Comparison of ENCODE assay signal across 10 cellular contexts in the genomic region with DNA sequence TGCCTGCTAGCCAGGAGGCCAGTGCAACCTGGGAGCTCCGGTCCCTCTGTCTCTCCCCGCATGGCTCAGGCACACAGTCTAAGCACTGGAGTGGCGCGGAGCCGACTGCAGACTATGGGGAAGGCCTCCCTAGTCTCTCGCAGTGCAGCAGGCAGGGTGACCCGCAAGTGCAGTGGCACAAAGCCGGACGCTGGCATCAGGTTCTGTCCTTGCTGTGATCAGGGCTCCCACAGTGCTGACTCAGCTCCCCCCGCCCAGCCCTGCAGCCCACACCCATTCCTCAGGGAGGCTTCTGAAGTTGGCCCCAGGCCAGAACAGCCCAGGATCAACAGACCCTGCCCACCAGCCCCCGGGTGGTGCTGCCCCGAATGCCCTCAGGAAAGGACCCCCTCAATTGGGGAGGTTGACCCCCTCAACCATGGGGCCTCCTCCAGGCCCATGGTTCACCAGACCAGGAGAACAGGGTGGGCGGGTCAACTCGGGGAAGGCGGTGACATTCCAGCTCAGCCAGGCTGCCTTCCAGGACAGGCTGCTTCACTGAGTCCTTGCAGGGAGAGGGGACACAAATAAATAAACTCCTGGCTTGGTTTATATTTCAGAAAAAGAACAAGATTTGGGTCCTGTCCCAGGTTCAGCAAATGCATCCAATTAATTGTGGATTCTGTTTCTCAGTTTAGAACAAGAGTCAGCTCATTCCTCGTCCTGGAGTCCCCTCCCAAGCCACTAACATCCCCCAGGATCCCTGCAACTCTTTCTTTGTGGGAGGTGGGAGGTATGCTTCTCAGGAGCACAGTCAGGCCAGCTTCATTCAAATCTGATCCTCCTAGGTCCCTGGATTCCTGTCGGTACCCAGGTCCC. TPM values are rescaled to one million over a fixed set of nuclear protein-coding genes. Genes with fewer than 3 reads are reported as not detected.
DNase-seq lines count a peak whose midpoint lies in the region; ATAC-seq and TF ChIP-seq lines count a peak whose summit lies in the region.
"Had no signal": no experiment of that assay in that cellular context is flagged by ENCODE, and none has a peak within 500 bp of the region (broad histone marks: within the 10 kb centered on the region; RNA-seq: fewer than 3 reads in every experiment).

No MANE protein-coding gene starts in this region.

- TF ChIP-seq POLR2A in esophagus squamous epithelium (IDR thresholded peaks at IDR 0.05): no peak

- peak overlapping the region in 3 of 4 donors; percentile 40 to 75 (median 68) for H3K27ac ChIP-seq in esophagus squamous epithelium
- peak overlapping the region; percentile 32 to 37 for H3K27ac ChIP-seq in mucosa of rectum (ENCODE audit: low read depth in 2 of 2, low read length in 2 of 2)
- H3K27ac ChIP-seq in aorta (ENCODE audit: low read depth in 1 of 2, low read length in 2 of 2): no peak overlapping the region

- H3K27me3 ChIP-seq in esophagus squamous epithelium: no peaks in the 10 kb centered on the region
- H3K27me3 ChIP-seq in mucosa of rectum (ENCODE audit: control insufficient read depth in 2 of 2, insufficient read depth in 2 of 2, low read length in 2 of 2): no peaks in the 10 kb centered on the region
- H3K27me3 ChIP-seq in aorta (ENCODE audit: control insufficient read depth in 1 of 2, insufficient read depth in 2 of 2, low read length in 1 of 2): no peaks in the 10 kb centered on the region

- H3K4me3 ChIP-seq in esophagus squamous epithelium: peak overlapping the region in 1 of 4 donors; percentile 34
- H3K4me3 ChIP-seq in mucosa of rectum (ENCODE audit: low read length in 2 of 2): no peak overlapping the region
- no peak overlapping the region for H3K4me3 ChIP-seq in aorta (ENCODE audit: low read length in 2 of 2)

- peaks cover 0 to 67% (median 28%) of the 10 kb centered on the region in 3 donors for H3K4me1 ChIP-seq in esophagus squamous epithelium
- peaks cover 22 to 31% of the 10 kb centered on the region in 2 donors for H3K4me1 ChIP-seq in mucosa of rectum (ENCODE audit: control insufficient read depth in 2 of 2, insufficient read depth in 2 of 2, low read length in 2 of 2)
- H3K4me1 ChIP-seq in aorta (ENCODE audit: control insufficient read depth in 1 of 2, insufficient read depth in 2 of 2, low read length in 2 of 2): no peaks in the 10 kb centered on the region

- WGBS in esophagus squamous epithelium, 2 donors: 44 to 50% methylated on average over 1 to 5 of the region's 17 CpGs
- WGBS in aorta, 2 donors: 29 to 39% methylated on average over 17 of the region's 17 CpGs

- H3K9me3 ChIP-seq in esophagus squamous epithelium (no peaks in the 10 kb centered on the region), mucosa of rectum (ENCODE audit: control insufficient read depth in 2 of 2, low read length in 2 of 2) (no peaks in the 10 kb centered on the region), aorta (ENCODE audit: control insufficient read depth, low read length) (no peaks in the 10 kb centered on the region)

- H3K36me3 ChIP-seq in esophagus squamous epithelium (no peaks in the 10 kb centered on the region), mucosa of rectum (ENCODE audit: control insufficient read depth in 2 of 2, insufficient read depth in 2 of 2, low read length in 2 of 2) (no peaks in the 10 kb centered on the region), aorta (ENCODE audit: control insufficient read depth in 1 of 2, insufficient read depth in 2 of 2, low read length in 1 of 2) (no peaks in the 10 kb centered on the region)

- intact Hi-C loops in Right ventricle myocardium inferior (cut with DNase I): no loop called here
- intact Hi-C loops in cardiac septum (cut with DNase I): no loop called here
- intact Hi-C loops in esophagus squamous epithelium (cut with DNase I): no loop called here
- intact Hi-C loops in aorta (cut with DNase I): no loop called here

- no peak overlapping the region for H3K9ac ChIP-seq in mucosa of rectum (ENCODE audit: low read depth in 1 of 2, low read length in 2 of 2)

- DNase-seq in Right ventricle myocardium inferior (ENCODE audit: missing footprints): peak; percentile 83
- no peak for DNase-seq in cardiac septum (ENCODE audit: low spot score)
- no peak for DNase-seq in esophagus squamous epithelium (lab: John Stamatoyannopoulos, UW)
- DNase-seq in aorta: peak; percentile 62 to 89
- DNase-seq in activated CD4-positive, alpha-beta T cell treated with anti-CD3 and anti-CD28 coated beads for 48 hours: no peak
- DNase-seq in NCI-H524 treated with DMSO at 0.1 percent for 48 hours (lab: John Stamatoyannopoulos, UW): no peak
- DNase-seq in NCI-H187 treated with DMSO at 0.1 percent for 48 hours (lab: John Stamatoyannopoulos, UW): no peak
- DNase-seq: activated naive CD4-positive, alpha-beta T cell treated with anti-CD3 and anti-CD28 coated beads for 36 hours; NCI-H1436 had no signal

- ATAC-seq in Right ventricle myocardium inferior (peak; percentile 58), aorta (ENCODE audit: low FRiP score) (peak; percentile 62)

- no peak for TF ChIP-seq CTCF in esophagus squamous epithelium (IDR thresholded peaks at IDR 0.05)

RNA-seq across cellular contexts. Expression of gene BIN1, which starts 12.2 kb away (rescaled TPM):
- 17.9 TPM for total RNA-seq in Right ventricle myocardium inferior
- total RNA-seq in cardiac septum: 14.0 TPM
- 10 to 100 TPM; 10.8 to 23.3 (median 15.5) TPM for total RNA-seq in esophagus squamous epithelium
- 10 to 100 TPM; 22.9 to 37.9 TPM for total RNA-seq in aorta
- 10 to 100 TPM; 15.4 to 20.3 TPM for polyA plus RNA-seq in aorta

Comparison
In these comparisons a context has a peak if more than half of its experiments do, and no peak if none do; other contexts are left out.
1. DNase-seq: peak in Right ventricle myocardium inferior (single experiment) and aorta (2 of 2); none in cardiac septum (single experiment), esophagus squamous epithelium (single experiment), activated CD4-positive, alpha-beta T cell treated with anti-CD3 and anti-CD28 coated beads for 48 hours (single experiment), NCI-H524 treated with DMSO at 0.1 percent for 48 hours (single experiment) and NCI-H187 treated with DMSO at 0.1 percent for 48 hours (single experiment).
2. H3K27ac ChIP-seq: peak in esophagus squamous epithelium (3 of 4) and mucosa of rectum (2 of 2); none in aorta (0 of 2).